Comparison of ENCODE assay signal across 1 cellular context in the genomic region with DNA sequence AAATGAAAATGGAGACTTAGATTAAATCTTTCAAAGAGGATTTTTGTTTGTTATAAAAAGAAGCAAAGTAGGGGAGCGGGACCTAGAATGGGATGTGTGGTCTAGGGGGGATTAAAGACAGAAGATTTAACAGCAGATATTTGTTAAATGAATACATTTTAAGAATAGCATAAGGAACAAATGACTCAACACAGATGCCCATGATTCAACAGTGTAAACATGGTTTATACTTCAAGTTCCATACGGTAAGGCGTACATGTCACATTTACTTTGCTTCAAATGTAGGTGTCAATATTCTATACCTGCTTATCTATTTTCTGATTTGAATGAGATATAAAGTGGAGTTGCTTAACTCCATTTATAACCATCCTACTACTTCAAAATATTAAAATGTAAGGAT.
A peak's percentile ranks its signal among the peaks of the same experiment; 100 is the strongest.
TF ChIP-seq lines count a peak whose summit lies in the region.

No MANE protein-coding gene starts in this region.

TF ChIP-seq in IMR-90, 13 proteins besides CTCF, POLR2A, EP300 and RAD21:
- TF ChIP-seq MAZ (IDR thresholded peaks at IDR 0.05; ENCODE audit: borderline replicate concordance, low read depth, low read length) = no peak
- TF ChIP-seq, protein P1, sequence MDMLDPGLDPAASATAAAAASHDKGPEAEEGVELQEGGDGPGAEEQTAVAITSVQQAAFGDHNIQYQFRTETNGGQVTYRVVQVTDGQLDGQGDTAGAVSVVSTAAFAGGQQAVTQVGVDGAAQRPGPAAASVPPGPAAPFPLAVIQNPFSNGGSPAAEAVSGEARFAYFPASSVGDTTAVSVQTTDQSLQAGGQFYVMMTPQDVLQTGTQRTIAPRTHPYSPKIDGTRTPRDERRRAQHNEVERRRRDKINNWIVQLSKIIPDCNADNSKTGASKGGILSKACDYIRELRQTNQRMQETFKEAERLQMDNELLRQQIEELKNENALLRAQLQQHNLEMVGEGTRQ (IDR thresholded peaks at IDR 0.05; ENCODE audit: low read depth, low read length) = no peak
- peak; percentile 62 for TF ChIP-seq FOS (IDR thresholded peaks at IDR 0.05; ENCODE audit: low read depth, low read length)
